Comparison of ENCODE assay signal across 8 cellular contexts in the genomic region with DNA sequence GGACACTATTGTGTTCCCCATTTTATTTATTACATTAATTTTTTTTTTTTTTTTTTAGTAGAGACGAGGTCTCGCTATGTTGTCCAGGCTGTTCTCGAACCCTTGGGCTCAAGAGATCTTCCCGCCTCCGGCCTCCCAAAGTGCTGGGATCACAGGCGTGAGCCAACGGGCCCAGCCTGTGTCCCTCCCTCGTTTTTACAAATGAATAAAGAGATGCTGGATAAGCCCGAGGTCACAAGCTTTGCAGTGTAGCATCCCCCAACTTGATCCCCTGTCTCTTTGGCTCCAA. TPM values are rescaled to one million over a fixed set of nuclear protein-coding genes. Genes with fewer than 3 reads are reported as not detected.
DNase-seq lines count a peak whose midpoint lies in the region; ATAC-seq and TF ChIP-seq lines count a peak whose summit lies in the region.

No MANE protein-coding gene starts in this region.

- H3K27me3 ChIP-seq in NT2/D1 (ENCODE audit: insufficient read depth, insufficient read length) (no peaks in the 10 kb centered on the region), endocrine pancreas (ENCODE audit: control insufficient read depth, insufficient read depth, low read length) (no peaks in the 10 kb centered on the region)

- H3K9me3 Mint-ChIP-seq in neural crest cell, result no peaks in the 10 kb centered on the region

- H3K36me3 Mint-ChIP-seq in neural crest cell (ENCODE audit: low read depth), result no peaks in the 10 kb centered on the region

- H3K36me3 ChIP-seq in NT2/D1 (ENCODE audit: insufficient read depth, insufficient read length, low read length) (peaks cover 33% of the 10 kb centered on the region), endocrine pancreas (ENCODE audit: control insufficient read depth, insufficient read depth, low read length) (no peaks in the 10 kb centered on the region)

- H3K9ac ChIP-seq in NT2/D1 (ENCODE audit: insufficient read length, low read depth) (peak overlapping the region; percentile 87), endocrine pancreas (ENCODE audit: control insufficient read depth, insufficient read depth, low read length) (peak overlapping the region; percentile 65)

- no peak for DNase-seq in NT2/D1 (ENCODE audit: low read depth, low spot score)
- DNase-seq in neural crest cell (ENCODE audit: low read depth, low spot score), result no peak
- DNase-seq in AML-193 (lab: John Stamatoyannopoulos, UW), result no peak
- DNase-seq in HuH-7.5 (ENCODE audit: low spot score), result no peak

- ATAC-seq in GM21526 (IDR thresholded peaks at IDR 0.05; ENCODE audit: low FRiP score, unreplicated experiment) (no peak), GM21381 (IDR thresholded peaks at IDR 0.05; ENCODE audit: unreplicated experiment) (no peak)

- H3K27me3 Mint-ChIP-seq in neural crest cell (ENCODE audit: low read depth), result no peaks in the 10 kb centered on the region

- H3K27ac ChIP-seq in C4-2B, result peak overlapping the region; percentile 97

- H3K9me3 ChIP-seq in NT2/D1 (ENCODE audit: insufficient read depth, low read length) (no peaks in the 10 kb centered on the region), endocrine pancreas (ENCODE audit: control insufficient read depth, low read length) (no peaks in the 10 kb centered on the region)

- H3K4me3 ChIP-seq in NT2/D1 (ENCODE audit: insufficient read length, low read depth) (peak overlapping the region; percentile 85), endocrine pancreas (ENCODE audit: control insufficient read depth, insufficient read depth, low read length) (peak overlapping the region; percentile 44)

- H3K4me1 ChIP-seq in NT2/D1 (ENCODE audit: insufficient read depth, insufficient read length), result peaks cover 1% of the 10 kb centered on the region
- H3K4me1 ChIP-seq in endocrine pancreas (ENCODE audit: control insufficient read depth, insufficient read depth, low read length), result peaks cover 5% of the 10 kb centered on the region

- peaks cover 58% of the 10 kb centered on the region for H3K4me1 Mint-ChIP-seq in neural crest cell

- peak overlapping the region; percentile 89 for H3K27ac Mint-ChIP-seq in neural crest cell (ENCODE audit: unreplicated experiment)

- TF ChIP-seq CTCF in C4-2B (conservative IDR thresholded peaks at IDR 0.05) (no peak), neural crest cell (conservative IDR thresholded peaks at IDR 0.05) (no peak)

- peak overlapping the region; percentile 91 for H3K4me3 Mint-ChIP-seq in neural crest cell

RNA-seq across cellular contexts. Expression of a gene that starts 0.3 kb away (rescaled TPM):
- 37.4 and 38.9 TPM in 2 replicates for total RNA-seq in neural crest cell

RNA-seq across cellular contexts. Expression of a gene that starts 28.5 kb away (rescaled TPM):
- 10.8 and 11.6 TPM in 2 replicates for total RNA-seq in neural crest cell

RNA-seq across cellular contexts. Expression of a gene that starts 38.1 kb away (rescaled TPM):
- total RNA-seq in neural crest cell, result 27.4 and 29.2 TPM in 2 replicates

RNA-seq across cellular contexts. Expression of a gene that starts 46.5 kb away (rescaled TPM):
- total RNA-seq in neural crest cell, result not detected in 2 replicates
